Comparison of ENCODE assay signal across 11 cellular contexts in the genomic region with DNA sequence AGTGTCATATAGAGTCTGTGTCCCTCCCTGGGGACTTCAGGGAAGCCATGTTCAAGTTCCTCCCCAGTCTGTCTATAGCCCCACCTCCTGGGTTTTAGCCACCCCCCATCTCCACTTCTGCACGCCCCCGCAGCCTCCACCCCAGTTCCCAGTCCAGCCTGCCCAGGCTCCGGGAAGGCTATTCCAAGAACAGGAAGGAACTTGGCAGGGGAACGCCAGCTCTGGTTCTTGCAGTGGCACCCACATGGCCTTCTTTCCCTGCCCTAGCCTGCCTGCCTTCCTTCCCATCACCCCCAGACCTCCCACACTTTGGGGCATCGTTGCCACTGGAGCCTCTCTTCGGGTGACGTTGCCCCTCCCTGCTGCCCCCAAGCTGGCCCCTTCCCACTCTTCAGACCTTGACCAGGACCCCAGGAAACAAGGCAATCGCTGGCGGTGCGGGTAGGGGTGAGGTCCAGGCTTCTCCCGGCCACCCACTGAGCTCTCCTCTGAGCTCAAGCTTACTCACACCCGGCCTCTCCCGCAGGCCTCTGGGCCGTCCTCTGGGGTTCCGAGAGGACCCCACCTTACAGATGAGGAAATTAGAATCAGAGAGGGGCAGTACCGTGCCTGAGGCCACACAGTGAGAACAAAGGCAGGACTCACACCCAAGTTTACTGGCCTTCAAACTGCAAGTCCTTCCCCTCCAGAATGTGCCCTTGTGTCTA.
DNase-seq lines count a peak whose midpoint lies in the region; ATAC-seq and TF ChIP-seq lines count a peak whose summit lies in the region.
"Had no signal": no experiment of that assay in that cellular context is flagged by ENCODE, and none has a peak within 500 bp of the region (broad histone marks: within the 10 kb centered on the region; RNA-seq: fewer than 3 reads in every experiment).

No MANE protein-coding gene starts in this region.

- H3K4me1 Mint-ChIP-seq in T-helper 1 cell treated with Interleukin-12 subunit alpha and Interleukin-12 subunit beta and Interleukin-4 antibody, amounts not matched to agents 30 μg/mL and 1 μg/mL, for 36 hours (ENCODE audit: low read depth) = peaks cover 56% of the 10 kb centered on the region

- H3K4me3 ChIP-seq in epithelial cell of esophagus (ENCODE audit: low read length) = no peak overlapping the region

- H3K27me3 Mint-ChIP-seq in T-helper 1 cell treated with Interleukin-12 subunit alpha and Interleukin-12 subunit beta and Interleukin-4 antibody, amounts not matched to agents 30 μg/mL and 1 μg/mL, for 36 hours (ENCODE audit: low read depth) = no peaks in the 10 kb centered on the region

- TF ChIP-seq CTCF in epithelial cell of esophagus (IDR thresholded peaks at IDR 0.05; ENCODE audit: insufficient read depth, low read depth, low read length, missing control alignments) = no peak

- ATAC-seq in HG02759 (IDR thresholded peaks at IDR 0.05; ENCODE audit: unreplicated experiment) = no peak

- no peaks in the 10 kb centered on the region for H3K9me3 Mint-ChIP-seq in T-helper 1 cell treated with Interleukin-12 subunit alpha and Interleukin-12 subunit beta and Interleukin-4 antibody, amounts not matched to agents 30 μg/mL and 1 μg/mL, for 36 hours

- peaks cover 4% of the 10 kb centered on the region for H3K36me3 Mint-ChIP-seq in T-helper 1 cell treated with Interleukin-12 subunit alpha and Interleukin-12 subunit beta and Interleukin-4 antibody, amounts not matched to agents 30 μg/mL and 1 μg/mL, for 36 hours (ENCODE audit: low read depth)

- peak overlapping the region; percentile 15 for H3K27ac Mint-ChIP-seq in T-helper 1 cell treated with Interleukin-12 subunit alpha and Interleukin-12 subunit beta and Interleukin-4 antibody, amounts not matched to agents 30 μg/mL and 1 μg/mL, for 36 hours

- DNase-seq in T-helper 1 cell (no peak), epithelial cell of esophagus (ENCODE audit: low read depth) (peak; percentile 39), stromal cell of bone marrow (ENCODE audit: low read depth) (peak; percentile 20), KG1 (lab: John Stamatoyannopoulos, UW) (no peak)
- DNase-seq: 8988T, DND-41, NCI-H1694, SK-N-SH, trophoblast cell had no signal

- no peak overlapping the region for H3K4me3 Mint-ChIP-seq in T-helper 1 cell treated with Interleukin-12 subunit alpha and Interleukin-12 subunit beta and Interleukin-4 antibody, amounts not matched to agents 30 μg/mL and 1 μg/mL, for 36 hours

Comparison
In these comparisons a context has a peak if more than half of its experiments do, and no peak if none do; other contexts are left out.
1. DNase-seq: peak in epithelial cell of esophagus (single experiment) and stromal cell of bone marrow (single experiment); none in T-helper 1 cell (0 of 5) and KG1 (single experiment).